Comparison of ENCODE assay signal across 24 cellular contexts in genomic region chr4:158934996-158935669, GRCh38.
"Had no signal": no experiment of that assay in that cellular context is flagged by ENCODE, and none has a peak within 500 bp of the region (broad histone marks: within the 10 kb centered on the region; RNA-seq: fewer than 3 reads in every experiment).

No MANE protein-coding gene starts in this region.

- H3K4me1 ChIP-seq: gastrocnemius medialis, left ventricle myocardium inferior, psoas muscle, right atrium auricular region had no signal

- DNase-seq: activated CD4-positive, alpha-beta T cell treated with anti-CD3 and anti-CD28 coated beads for 36 hours; activated CD4-positive, alpha-beta T cell treated with anti-CD3 and anti-CD28 coated beads, Interleukin-2, amount 50 U/mL, for 4 hours; activated CD8-positive, alpha-beta memory T cell treated with anti-CD3 and anti-CD28 coated beads, Interleukin-2, amount 50 U/mL, for 48 hours; activated naive CD4-positive, alpha-beta T cell; activated naive CD8-positive, alpha-beta T cell treated with anti-CD3 and anti-CD28 coated beads for 36 hours; activated T-cell treated with anti-CD3 and anti-CD28 coated beads, Interleukin-2, amount 50 U/mL, for 4 hours; effector CD4-positive, alpha-beta T cell; erythroblast; gastrocnemius medialis; hippocampal formation; left ventricle myocardium inferior; naive thymus-derived CD8-positive, alpha-beta T cell; ovary; psoas muscle; stimulated activated CD4-positive, alpha-beta T cell treated with anti-CD3 and anti-CD28 coated beads, Interleukin-12 subunit alpha, Interleukin-12 subunit beta, amount 100 ng/mL, for 4 hours; stimulated activated CD4-positive, alpha-beta T cell treated with anti-CD3 and anti-CD28 coated beads, Interleukin-1b, Interleukin-23, amount 100 ng/mL, for 48 hours; substantia nigra; T-helper 1 cell; tibial artery had no signal

- H3K27ac Mint-ChIP-seq: activated CD4-positive, alpha-beta T cell treated with anti-CD3 and anti-CD28 coated beads for 36 hours; activated naive CD8-positive, alpha-beta T cell treated with anti-CD3 and anti-CD28 coated beads for 36 hours; activated T-helper 2 cell treated with anti-CD3 and anti-CD28 coated beads, Interferon-gamma antibody, Interleukin-2, Interleukin-4, amounts not matched to agents 10 μg/mL and 5 μg/mL and 100 μg/mL, durations not matched to agents 14 hours and 24 hours and 36 hours; brain; mesothelial cell of epicardium; naive thymus-derived CD8-positive, alpha-beta T cell; stimulated activated naive CD8-positive, alpha-beta T cell treated with anti-CD3 and anti-CD28 coated beads, Interleukin-15, Interleukin-2, amounts not matched to agents 100 ng/mL and 50 ng/mL, for 24 hours had no signal

- H3K4me3 ChIP-seq: gastrocnemius medialis, left ventricle myocardium inferior, ovary, psoas muscle, right atrium auricular region, tibial artery had no signal

- H3K27me3 Mint-ChIP-seq: brain had no signal

- H3K27ac ChIP-seq: left ventricle myocardium inferior, ovary, psoas muscle, right atrium auricular region, tibial artery had no signal

- H3K9me3 ChIP-seq: gastrocnemius medialis, left ventricle myocardium inferior, ovary, psoas muscle, right atrium auricular region, tibial artery had no signal

- H3K36me3 ChIP-seq: gastrocnemius medialis, left ventricle myocardium inferior, ovary, right atrium auricular region, tibial artery had no signal

- H3K4me3 Mint-ChIP-seq: activated CD4-positive, alpha-beta T cell treated with anti-CD3 and anti-CD28 coated beads for 36 hours; activated naive CD8-positive, alpha-beta T cell treated with anti-CD3 and anti-CD28 coated beads for 36 hours; activated T-cell treated with anti-CD3 and anti-CD28 coated beads, Interleukin-2, amount 50 U/mL, for 4 hours; brain; mesothelial cell of epicardium; naive thymus-derived CD8-positive, alpha-beta T cell; stimulated activated naive CD8-positive, alpha-beta T cell treated with anti-CD3 and anti-CD28 coated beads, Interleukin-15, Interleukin-2, amounts not matched to agents 100 ng/mL and 50 ng/mL, for 24 hours had no signal

- ATAC-seq: activated CD4-positive, alpha-beta T cell treated with anti-CD3 and anti-CD28 coated beads for 36 hours; activated T-cell treated with anti-CD3 and anti-CD28 coated beads, Interleukin-2, amount 50 U/mL, for 4 hours; gastrocnemius medialis; naive thymus-derived CD8-positive, alpha-beta T cell; psoas muscle had no signal

- H3K4me1 Mint-ChIP-seq: mesothelial cell of epicardium had no signal

- H3K36me3 Mint-ChIP-seq: activated naive CD8-positive, alpha-beta T cell treated with anti-CD3 and anti-CD28 coated beads for 36 hours; brain; mesothelial cell of epicardium; naive thymus-derived CD8-positive, alpha-beta T cell had no signal

- H3K27me3 ChIP-seq: gastrocnemius medialis, ovary, right atrium auricular region, tibial artery had no signal

- H3K9me3 Mint-ChIP-seq: activated naive CD8-positive, alpha-beta T cell treated with anti-CD3 and anti-CD28 coated beads for 36 hours; activated T-cell treated with anti-CD3 and anti-CD28 coated beads, Interleukin-2, amount 50 U/mL, for 4 hours; activated T-helper 2 cell treated with anti-CD3 and anti-CD28 coated beads, Interferon-gamma antibody, Interleukin-2, Interleukin-4, amounts not matched to agents 10 μg/mL and 5 μg/mL and 100 μg/mL, durations not matched to agents 14 hours and 24 hours and 36 hours; mesothelial cell of epicardium; stimulated activated naive CD8-positive, alpha-beta T cell treated with anti-CD3 and anti-CD28 coated beads, Interleukin-15, Interleukin-2, amounts not matched to agents 100 ng/mL and 50 ng/mL, for 24 hours had no signal
